ENCODE assay signal across 11 cellular contexts in the genomic region with DNA sequence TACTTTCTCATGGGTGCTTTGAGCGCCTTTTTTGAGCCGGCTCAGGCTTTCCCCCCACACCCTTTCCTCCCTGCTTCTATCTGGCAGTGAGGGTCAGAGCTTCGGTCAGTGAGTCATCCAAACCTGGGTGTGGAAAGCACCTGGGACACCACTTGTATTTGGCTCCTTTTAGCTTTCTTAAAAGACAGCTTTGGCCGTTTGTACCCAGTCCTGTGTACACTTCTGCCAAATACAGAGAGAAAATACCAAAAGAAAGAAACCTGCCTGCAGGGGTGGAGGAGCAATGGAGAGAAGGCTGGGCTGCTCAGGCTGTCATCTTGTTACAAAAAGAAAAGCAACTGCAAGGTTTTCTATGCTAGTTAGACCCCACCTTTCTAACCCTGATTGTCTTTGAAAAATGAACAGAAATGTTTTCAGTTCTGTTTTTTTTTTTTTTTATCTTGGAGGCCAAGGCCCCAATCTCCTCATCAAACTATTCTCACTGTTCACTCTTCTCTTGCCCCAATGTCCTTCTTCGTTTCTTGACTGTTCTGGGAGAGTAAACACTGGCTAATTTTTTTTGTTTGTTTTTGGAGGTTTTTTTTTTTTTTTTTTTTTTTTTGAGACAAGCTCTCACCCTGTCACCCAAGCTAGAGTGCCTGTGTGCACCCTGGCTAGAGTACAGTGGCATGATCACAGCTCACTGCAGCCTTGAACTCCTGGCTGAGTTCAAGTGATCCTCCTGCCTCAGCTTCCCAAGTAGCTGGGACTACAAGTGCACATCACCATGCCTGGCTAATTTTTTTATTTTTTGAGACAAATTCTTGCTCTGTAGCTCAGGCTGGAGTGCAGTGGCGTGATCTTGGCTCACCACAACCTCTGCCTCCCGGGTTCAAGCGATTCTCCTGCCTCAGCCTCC.
A peak's percentile ranks its signal among the peaks of the same experiment; 100 is the strongest.
DNase-seq lines count a peak whose midpoint lies in the region; ATAC-seq, FAIRE-seq and TF ChIP-seq lines count a peak whose summit lies in the region.
"Had no signal": no experiment of that assay in that cellular context is flagged by ENCODE, and none has a peak within 500 bp of the region (broad histone marks: within the 10 kb centered on the region; RNA-seq: fewer than 3 reads in every experiment).

No MANE protein-coding gene starts in this region.

- H3K4me3 ChIP-seq in OCI-LY3 (ENCODE audit: low read length) (peak overlapping the region; percentile 26; the same call in 1 of the 2 replicates), lower lobe of right lung (no peak overlapping the region)

- DNase-seq in GM12891 (ENCODE audit: insufficient read length, low spot score), result no peak
- peak; percentile 24 for DNase-seq in lower lobe of right lung
- DNase-seq in activated CD8-positive, alpha-beta memory T cell treated with anti-CD3 and anti-CD28 coated beads, Interleukin-2, amount 50 U/mL, for 48 hours, result no peak
- no peak for DNase-seq in SHP77 (lab: John Stamatoyannopoulos, UW)
- no peak for DNase-seq in activated T-cell treated with anti-CD3 and anti-CD28 coated beads for 4 hours
- DNase-seq in NCI-H1694 treated with DMSO at 0.1 percent for 48 hours (lab: John Stamatoyannopoulos, UW), result no peak
- DNase-seq: activated naive CD8-positive, alpha-beta T cell treated with anti-CD3 and anti-CD28 coated beads, Interleukin-2, amount 10 ng/mL, durations not matched to agents 7 days and 5 days; NCI-H1694 had no signal

- H3K9me3 ChIP-seq in OCI-LY3 (ENCODE audit: insufficient read depth, low read length), result no peaks in the 10 kb centered on the region
- no peaks in the 10 kb centered on the region for H3K9me3 ChIP-seq in lower lobe of right lung

- peak overlapping the region; percentile 39; the same call in 1 of the 2 replicates for H3K9ac ChIP-seq in OCI-LY3 (ENCODE audit: low read length)

- H3K27ac ChIP-seq in OCI-LY3 (ENCODE audit: low read length) (peak overlapping the region; percentile 63), lower lobe of right lung (peak overlapping the region; percentile 44)

- TF ChIP-seq CTCF in OCI-LY3 (IDR thresholded peaks at IDR 0.05; ENCODE audit: low read depth, low read length) (no peak), lower lobe of right lung (IDR thresholded peaks at IDR 0.05) (no peak)

- H2AFZ ChIP-seq in OCI-LY3 (ENCODE audit: low read depth, low read length), result no peak overlapping the region

- FAIRE-seq in GM12891 (lab: Jason Lieb, UNC), result peak; percentile 35
- FAIRE-seq: islet of Langerhans had no signal

- H3K4me2 ChIP-seq in OCI-LY3 (ENCODE audit: low read length), result peak overlapping the region; percentile 56

- H3K79me2 ChIP-seq in OCI-LY3 (ENCODE audit: low read length), result peaks cover 9% of the 10 kb centered on the region

- intact Hi-C loops in lower lobe of right lung (cut with DNase I), result no loop called here

- peaks cover 14% of the 10 kb centered on the region for H3K36me3 ChIP-seq in OCI-LY3 (replicated peaks; ENCODE audit: low read depth, low read length)
- H3K36me3 ChIP-seq in lower lobe of right lung, result peaks cover 60% of the 10 kb centered on the region

- H3K27me3 ChIP-seq in OCI-LY3 (ENCODE audit: low read depth, low read length) (no peaks in the 10 kb centered on the region), lower lobe of right lung (ENCODE audit: low read depth) (no peaks in the 10 kb centered on the region)

- ATAC-seq in GM21717 (IDR thresholded peaks at IDR 0.05; ENCODE audit: unreplicated experiment) (peak; percentile 74), lower lobe of right lung (peak; percentile 50 to 84)

- H4K20me1 ChIP-seq in OCI-LY3 (ENCODE audit: insufficient read depth, low read length), result peaks cover 18% of the 10 kb centered on the region

- H3K4me1 ChIP-seq in OCI-LY3 (ENCODE audit: low read length) (peaks cover 54% of the 10 kb centered on the region), lower lobe of right lung (peaks cover 35% of the 10 kb centered on the region)

- TF ChIP-seq POLR2A in GM12891 (IDR thresholded peaks at IDR 0.05; ENCODE audit: low read depth, low read length), result no peak

TF ChIP-seq in GM12891, 5 proteins besides CTCF, POLR2A, EP300 and RAD21:
- TF ChIP-seq TAF1 (IDR thresholded peaks at IDR 0.05; ENCODE audit: low read depth, low read length), result no peak
- no peak for TF ChIP-seq POLR2AphosphoS5 (IDR thresholded peaks at IDR 0.05; ENCODE audit: low read depth, low read length)
- TF ChIP-seq SPI1 (IDR thresholded peaks at IDR 0.05; ENCODE audit: low read depth, low read length), result peak; percentile 83
